In the genomic region with DNA sequence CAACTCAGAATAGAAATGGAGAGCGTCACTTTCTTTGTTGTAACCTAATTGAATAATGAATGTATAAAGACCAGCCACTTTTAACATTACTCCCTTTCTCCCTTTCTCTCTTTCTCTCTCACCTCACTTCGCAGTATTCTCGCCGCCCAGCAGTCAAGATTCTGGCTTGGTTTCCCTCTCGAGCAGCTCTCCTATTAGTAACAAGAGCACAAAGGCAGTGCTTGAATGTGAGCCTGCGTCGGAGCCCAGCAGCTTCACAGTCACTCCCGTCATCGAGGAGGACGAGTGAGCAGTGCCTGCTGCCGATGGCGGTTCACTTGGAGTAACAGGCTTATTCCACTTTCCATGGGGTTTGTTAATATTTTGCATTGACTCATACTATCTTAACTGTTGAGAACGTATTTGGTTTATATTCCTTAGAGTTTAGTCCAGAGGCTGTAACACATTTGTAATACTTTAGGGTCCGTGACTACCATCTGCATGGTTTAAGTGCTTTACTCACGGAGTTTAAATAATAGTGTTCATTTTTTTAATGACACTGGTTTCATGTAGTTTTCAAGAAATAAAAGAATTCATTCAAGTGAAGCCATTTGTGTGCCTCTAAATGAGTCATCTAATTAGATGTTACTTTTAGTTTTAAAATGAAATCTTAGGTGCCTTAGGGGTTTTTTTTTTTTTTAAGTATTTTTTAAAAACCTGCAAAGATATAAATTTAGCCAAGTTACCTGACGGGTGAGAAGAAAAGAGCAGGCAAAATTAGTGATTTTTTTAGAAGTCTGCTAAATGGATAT, we compare ENCODE assay signal across 2 cellular contexts.
TF ChIP-seq lines count a peak whose summit lies in the region.

No MANE protein-coding gene starts in this region.

TF ChIP-seq in IMR-90, 13 proteins besides CTCF, POLR2A, EP300 and RAD21:
- TF ChIP-seq ELK1 (IDR thresholded peaks at IDR 0.05; ENCODE audit: borderline replicate concordance, low read depth, low read length) = no peak
- TF ChIP-seq MAFK (IDR thresholded peaks at IDR 0.05; ENCODE audit: low read depth, low read length) = no peak
- no peak for TF ChIP-seq BHLHE40 (IDR thresholded peaks at IDR 0.05; ENCODE audit: low read depth, low read length)
- TF ChIP-seq SMC3 (IDR thresholded peaks at IDR 0.05; ENCODE audit: low read depth, low read length) = no peak
- no peak for TF ChIP-seq USF2 (IDR thresholded peaks at IDR 0.05; ENCODE audit: low read depth, low read length)
- no peak for TF ChIP-seq FOS (IDR thresholded peaks at IDR 0.05; ENCODE audit: low read depth, low read length)
- TF ChIP-seq CHD1 (IDR thresholded peaks at IDR 0.05; ENCODE audit: low read depth, low read length) = no peak
- no peak for TF ChIP-seq RFX5 (IDR thresholded peaks at IDR 0.05; ENCODE audit: low read depth, low read length)
- TF ChIP-seq MAZ (IDR thresholded peaks at IDR 0.05; ENCODE audit: borderline replicate concordance, low read depth, low read length) = no peak

TF ChIP-seq in WTC11, 78 proteins besides CTCF, POLR2A, EP300 and RAD21:
- TF ChIP-seq, protein P1, sequence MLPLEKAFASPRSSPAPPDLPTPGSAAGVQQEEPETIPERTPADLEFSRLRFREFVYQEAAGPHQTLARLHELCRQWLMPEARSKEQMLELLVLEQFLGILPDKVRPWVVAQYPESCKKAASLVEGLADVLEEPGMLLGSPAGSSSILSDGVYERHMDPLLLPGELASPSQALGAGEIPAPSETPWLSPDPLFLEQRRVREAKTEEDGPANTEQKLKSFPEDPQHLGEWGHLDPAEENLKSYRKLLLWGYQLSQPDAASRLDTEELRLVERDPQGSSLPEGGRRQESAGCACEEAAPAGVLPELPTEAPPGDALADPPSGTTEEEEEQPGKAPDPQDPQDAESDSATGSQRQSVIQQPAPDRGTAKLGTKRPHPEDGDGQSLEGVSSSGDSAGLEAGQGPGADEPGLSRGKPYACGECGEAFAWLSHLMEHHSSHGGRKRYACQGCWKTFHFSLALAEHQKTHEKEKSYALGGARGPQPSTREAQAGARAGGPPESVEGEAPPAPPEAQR (CRISPR knock-in tag; IDR thresholded peaks at IDR 0.05) = no peak
- TF ChIP-seq GABPB1 (CRISPR knock-in tag; IDR thresholded peaks at IDR 0.05) (no peak), ZBTB21 (CRISPR knock-in tag; IDR thresholded peaks at IDR 0.05; ENCODE audit: borderline replicate concordance) (no peak), NR1H2 (CRISPR knock-in tag; IDR thresholded peaks at IDR 0.05) (no peak), RELA (CRISPR knock-in tag; IDR thresholded peaks at IDR 0.05; ENCODE audit: borderline replicate concordance) (no peak), EMX1 (CRISPR knock-in tag; IDR thresholded peaks at IDR 0.05) (no peak), ZNF425 (CRISPR knock-in tag; conservative IDR thresholded peaks at IDR 0.05) (no peak), ZNF512 (CRISPR knock-in tag; IDR thresholded peaks at IDR 0.05; ENCODE audit: borderline replicate concordance) (no peak), ESRRA (CRISPR knock-in tag; IDR thresholded peaks at IDR 0.05; ENCODE audit: borderline replicate concordance) (no peak), ZNF396 (CRISPR knock-in tag; IDR thresholded peaks at IDR 0.05; ENCODE audit: borderline replicate concordance) (no peak), ATF1 (CRISPR knock-in tag; IDR thresholded peaks at IDR 0.05) (no peak), ZNF138 (CRISPR knock-in tag; conservative IDR thresholded peaks at IDR 0.05) (no peak)
- TF ChIP-seq, protein P2, sequence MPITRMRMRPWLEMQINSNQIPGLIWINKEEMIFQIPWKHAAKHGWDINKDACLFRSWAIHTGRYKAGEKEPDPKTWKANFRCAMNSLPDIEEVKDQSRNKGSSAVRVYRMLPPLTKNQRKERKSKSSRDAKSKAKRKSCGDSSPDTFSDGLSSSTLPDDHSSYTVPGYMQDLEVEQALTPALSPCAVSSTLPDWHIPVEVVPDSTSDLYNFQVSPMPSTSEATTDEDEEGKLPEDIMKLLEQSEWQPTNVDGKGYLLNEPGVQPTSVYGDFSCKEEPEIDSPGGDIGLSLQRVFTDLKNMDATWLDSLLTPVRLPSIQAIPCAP (CRISPR knock-in tag; IDR thresholded peaks at IDR 0.05) = no peak
- TF ChIP-seq, protein P3, sequence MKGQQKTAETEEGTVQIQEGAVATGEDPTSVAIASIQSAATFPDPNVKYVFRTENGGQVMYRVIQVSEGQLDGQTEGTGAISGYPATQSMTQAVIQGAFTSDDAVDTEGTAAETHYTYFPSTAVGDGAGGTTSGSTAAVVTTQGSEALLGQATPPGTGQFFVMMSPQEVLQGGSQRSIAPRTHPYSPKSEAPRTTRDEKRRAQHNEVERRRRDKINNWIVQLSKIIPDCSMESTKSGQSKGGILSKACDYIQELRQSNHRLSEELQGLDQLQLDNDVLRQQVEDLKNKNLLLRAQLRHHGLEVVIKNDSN (CRISPR knock-in tag; IDR thresholded peaks at IDR 0.05) = no peak
- TF ChIP-seq, protein P4, sequence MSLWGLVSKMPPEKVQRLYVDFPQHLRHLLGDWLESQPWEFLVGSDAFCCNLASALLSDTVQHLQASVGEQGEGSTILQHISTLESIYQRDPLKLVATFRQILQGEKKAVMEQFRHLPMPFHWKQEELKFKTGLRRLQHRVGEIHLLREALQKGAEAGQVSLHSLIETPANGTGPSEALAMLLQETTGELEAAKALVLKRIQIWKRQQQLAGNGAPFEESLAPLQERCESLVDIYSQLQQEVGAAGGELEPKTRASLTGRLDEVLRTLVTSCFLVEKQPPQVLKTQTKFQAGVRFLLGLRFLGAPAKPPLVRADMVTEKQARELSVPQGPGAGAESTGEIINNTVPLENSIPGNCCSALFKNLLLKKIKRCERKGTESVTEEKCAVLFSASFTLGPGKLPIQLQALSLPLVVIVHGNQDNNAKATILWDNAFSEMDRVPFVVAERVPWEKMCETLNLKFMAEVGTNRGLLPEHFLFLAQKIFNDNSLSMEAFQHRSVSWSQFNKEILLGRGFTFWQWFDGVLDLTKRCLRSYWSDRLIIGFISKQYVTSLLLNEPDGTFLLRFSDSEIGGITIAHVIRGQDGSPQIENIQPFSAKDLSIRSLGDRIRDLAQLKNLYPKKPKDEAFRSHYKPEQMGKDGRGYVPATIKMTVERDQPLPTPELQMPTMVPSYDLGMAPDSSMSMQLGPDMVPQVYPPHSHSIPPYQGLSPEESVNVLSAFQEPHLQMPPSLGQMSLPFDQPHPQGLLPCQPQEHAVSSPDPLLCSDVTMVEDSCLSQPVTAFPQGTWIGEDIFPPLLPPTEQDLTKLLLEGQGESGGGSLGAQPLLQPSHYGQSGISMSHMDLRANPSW (CRISPR knock-in tag; conservative IDR thresholded peaks at IDR 0.05; ENCODE audit: low read depth) = no peak
- TF ChIP-seq, protein P5, sequence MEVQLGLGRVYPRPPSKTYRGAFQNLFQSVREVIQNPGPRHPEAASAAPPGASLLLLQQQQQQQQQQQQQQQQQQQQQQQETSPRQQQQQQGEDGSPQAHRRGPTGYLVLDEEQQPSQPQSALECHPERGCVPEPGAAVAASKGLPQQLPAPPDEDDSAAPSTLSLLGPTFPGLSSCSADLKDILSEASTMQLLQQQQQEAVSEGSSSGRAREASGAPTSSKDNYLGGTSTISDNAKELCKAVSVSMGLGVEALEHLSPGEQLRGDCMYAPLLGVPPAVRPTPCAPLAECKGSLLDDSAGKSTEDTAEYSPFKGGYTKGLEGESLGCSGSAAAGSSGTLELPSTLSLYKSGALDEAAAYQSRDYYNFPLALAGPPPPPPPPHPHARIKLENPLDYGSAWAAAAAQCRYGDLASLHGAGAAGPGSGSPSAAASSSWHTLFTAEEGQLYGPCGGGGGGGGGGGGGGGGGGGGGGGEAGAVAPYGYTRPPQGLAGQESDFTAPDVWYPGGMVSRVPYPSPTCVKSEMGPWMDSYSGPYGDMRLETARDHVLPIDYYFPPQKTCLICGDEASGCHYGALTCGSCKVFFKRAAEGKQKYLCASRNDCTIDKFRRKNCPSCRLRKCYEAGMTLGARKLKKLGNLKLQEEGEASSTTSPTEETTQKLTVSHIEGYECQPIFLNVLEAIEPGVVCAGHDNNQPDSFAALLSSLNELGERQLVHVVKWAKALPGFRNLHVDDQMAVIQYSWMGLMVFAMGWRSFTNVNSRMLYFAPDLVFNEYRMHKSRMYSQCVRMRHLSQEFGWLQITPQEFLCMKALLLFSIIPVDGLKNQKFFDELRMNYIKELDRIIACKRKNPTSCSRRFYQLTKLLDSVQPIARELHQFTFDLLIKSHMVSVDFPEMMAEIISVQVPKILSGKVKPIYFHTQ (CRISPR knock-in tag; IDR thresholded peaks at IDR 0.05) = no peak
